In the genomic region with DNA sequence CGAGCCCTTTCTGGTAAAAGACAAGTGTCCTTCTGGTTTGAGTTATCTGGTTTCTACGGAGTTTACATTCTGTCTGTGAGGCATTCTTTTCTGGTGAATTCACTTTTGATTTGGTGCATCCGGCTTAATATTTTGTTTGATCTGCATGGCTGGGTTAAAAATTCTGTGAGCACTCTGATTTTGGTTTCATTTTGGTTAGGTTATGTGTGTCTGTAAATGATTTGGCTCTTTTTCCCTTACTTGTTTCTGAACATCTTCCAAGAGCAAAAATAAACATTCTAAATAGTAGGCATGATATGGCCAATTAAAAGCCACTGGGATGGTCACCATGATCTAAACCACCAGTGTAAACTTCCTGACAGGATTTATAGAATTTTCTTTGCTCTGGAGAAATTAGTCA, we compare ENCODE assay signal across 14 cellular contexts.
DNase-seq lines count a peak whose midpoint lies in the region; ATAC-seq, FAIRE-seq and TF ChIP-seq lines count a peak whose summit lies in the region.
"Had no signal": no experiment of that assay in that cellular context is flagged by ENCODE, and none has a peak within 500 bp of the region (broad histone marks: within the 10 kb centered on the region; RNA-seq: fewer than 3 reads in every experiment).

No MANE protein-coding gene starts in this region.

- POLR2A ChIA-PET in A549 (lab: Yijun Ruan, JAX) = no interaction called here

- peak overlapping the region; percentile 21 to 63; a peak in 5 of 6 replicates for H3K27ac ChIP-seq in A549
- H3K27ac ChIP-seq in VCaP = peak overlapping the region; percentile 62
- H3K27ac ChIP-seq in hepatocyte = peak overlapping the region; percentile 2
- no peak overlapping the region for H3K27ac ChIP-seq in gastroesophageal sphincter
- H3K27ac ChIP-seq: C4-2B had no signal

- no peaks in the 10 kb centered on the region for H3K79me2 ChIP-seq in hepatocyte

- 1% methylated on average over 3 of the region's 3 CpGs for WGBS in A549 (ENCODE audit: missing lambda C conversion rate)
- WGBS in hepatocyte (ENCODE audit: low lambda C conversion rate, missing lambda C conversion rate) = 69% methylated on average over 3 of the region's 3 CpGs
- 14 to 42% methylated on average over 3 of the region's 3 CpGs for WGBS in gastroesophageal sphincter (ENCODE audit: low coverage in 1 of 2), 2 donors

- no peak; a peak in 1 of 6 replicates for ATAC-seq in A549
- peak; percentile 69 for ATAC-seq in GM19035 (IDR thresholded peaks at IDR 0.05; ENCODE audit: unreplicated experiment)
- no peak for ATAC-seq in gastroesophageal sphincter
- ATAC-seq: activated CD8-positive, alpha-beta T cell treated with anti-CD3 and anti-CD28 coated beads, Interleukin-2, amount 10 ng/mL, durations not matched to agents 7 days and 5 days; naive thymus-derived CD8-positive, alpha-beta T cell; T-cell had no signal

- TF ChIP-seq RAD21 in A549 (conservative IDR thresholded peaks at IDR 0.05 in 1 of 2, IDR thresholded peaks at IDR 0.05 in 1 of 2) = no peak

- TF ChIP-seq EP300 in A549 (IDR thresholded peaks at IDR 0.05) = no peak
- TF ChIP-seq EP300 in gastroesophageal sphincter (IDR thresholded peaks at IDR 0.05) = no peak

- FAIRE-seq in A549 (lab: Jason Lieb, UNC) = no peak

- CTCF ChIA-PET in A549 (lab: Yijun Ruan, JAX) = interaction anchor here (0.9 kb wide), 1 partner anchor 17 kb away, joined by 3 read pairs; no protein-coding TSS in a partner anchor

- H3K4me3 ChIP-seq in A549 (no peak overlapping the region), hepatocyte (no peak overlapping the region), gastroesophageal sphincter (peak overlapping the region in 1 of 2 donors; percentile 12)

- peak overlapping the region; percentile 6 for H2AFZ ChIP-seq in hepatocyte

- DNase-seq in A549 (ENCODE audit: low read depth in 1 of 2, low spot score in 1 of 2) (no peak), hepatocyte (ENCODE audit: low spot score) (no peak), amygdala (lab: John Stamatoyannopoulos, UW) (no peak), NCI-H524 (lab: John Stamatoyannopoulos, UW) (no peak)
- DNase-seq in stimulated activated CD4-positive, alpha-beta T cell treated with anti-CD3 and anti-CD28 coated beads, Interleukin-4, amount 100 ng/mL, for 1 hour = no peak
- DNase-seq: activated CD8-positive, alpha-beta T cell treated with anti-CD3 and anti-CD28 coated beads, Interleukin-2, amount 10 ng/mL, durations not matched to agents 7 days and 5 days; effector CD4-positive, alpha-beta T cell; naive thymus-derived CD8-positive, alpha-beta T cell; stimulated activated CD8-positive, alpha-beta memory T cell treated with anti-CD3 and anti-CD28 coated beads, Interleukin-4, amount 100 ng/mL, for 48 hours; T-cell had no signal

- H4K20me1 ChIP-seq in hepatocyte (ENCODE audit: insufficient read depth, poor library complexity, severe bottlenecking) = no peaks in the 10 kb centered on the region

- H3K4me2 ChIP-seq in A549 = peak overlapping the region; percentile 78
- H3K4me2 ChIP-seq in hepatocyte = peak overlapping the region; percentile 56

- TF ChIP-seq CTCF in A549 (IDR thresholded peaks at IDR 0.05) (no peak), VCaP (conservative IDR thresholded peaks at IDR 0.05) (no peak), hepatocyte (IDR thresholded peaks at IDR 0.05; ENCODE audit: poor library complexity) (no peak), gastroesophageal sphincter (IDR thresholded peaks at IDR 0.05) (no peak)

- no peaks in the 10 kb centered on the region for H3K27me3 ChIP-seq in hepatocyte
- H3K27me3 ChIP-seq in gastroesophageal sphincter = no peaks in the 10 kb centered on the region

- H3K36me3 ChIP-seq in hepatocyte (replicated peaks; ENCODE audit: insufficient read depth, low read depth) (no peaks in the 10 kb centered on the region), gastroesophageal sphincter (no peaks in the 10 kb centered on the region)

- TF ChIP-seq POLR2A in A549 (IDR thresholded peaks at IDR 0.05; ENCODE audit: low read length) (no peak), gastroesophageal sphincter (IDR thresholded peaks at IDR 0.05) (no peak)

- H3K4me1 ChIP-seq in A549 = peaks cover 16% of the 10 kb centered on the region; the same call in 1 of the 3 replicates
- H3K4me1 ChIP-seq in hepatocyte (ENCODE audit: insufficient read depth) = no peaks in the 10 kb centered on the region
- peaks cover 0 to 13% (median 0%) of the 10 kb centered on the region in 3 donors for H3K4me1 ChIP-seq in gastroesophageal sphincter

- no peaks in the 10 kb centered on the region for H3K9me2 ChIP-seq in hepatocyte (replicated peaks; ENCODE audit: insufficient read depth)

- H3K9me3 ChIP-seq in A549 (no peaks in the 10 kb centered on the region), hepatocyte (ENCODE audit: low read depth) (no peaks in the 10 kb centered on the region), gastroesophageal sphincter (no peaks in the 10 kb centered on the region)

TF ChIP-seq in A549, 52 proteins besides CTCF, POLR2A, EP300 and RAD21 (continues in another document):
- TF ChIP-seq KDM1A (IDR thresholded peaks at IDR 0.05; ENCODE audit: low read depth) (no peak), TP53 (CRISPR knock-in tag; IDR thresholded peaks at IDR 0.05) (no peak), HEYL (CRISPR knock-in tag; IDR thresholded peaks at IDR 0.05) (no peak), EHMT2 (IDR thresholded peaks at IDR 0.05; ENCODE audit: low read depth) (no peak), CBX2 (IDR thresholded peaks at IDR 0.05; ENCODE audit: borderline replicate concordance, low read depth) (no peak), EHF (CRISPR knock-in tag; IDR thresholded peaks at IDR 0.05) (no peak), MYC (IDR thresholded peaks at IDR 0.05; ENCODE audit: borderline replicate concordance, low read length) (no peak), ESRRA (IDR thresholded peaks at IDR 0.05; ENCODE audit: borderline replicate concordance, low read length) (no peak), POLR2AphosphoS2 (conservative IDR thresholded peaks at IDR 0.05; ENCODE audit: low read length) (no peak), HOXB5 (CRISPR knock-in tag; IDR thresholded peaks at IDR 0.05) (no peak)
- TF ChIP-seq, protein P1, sequence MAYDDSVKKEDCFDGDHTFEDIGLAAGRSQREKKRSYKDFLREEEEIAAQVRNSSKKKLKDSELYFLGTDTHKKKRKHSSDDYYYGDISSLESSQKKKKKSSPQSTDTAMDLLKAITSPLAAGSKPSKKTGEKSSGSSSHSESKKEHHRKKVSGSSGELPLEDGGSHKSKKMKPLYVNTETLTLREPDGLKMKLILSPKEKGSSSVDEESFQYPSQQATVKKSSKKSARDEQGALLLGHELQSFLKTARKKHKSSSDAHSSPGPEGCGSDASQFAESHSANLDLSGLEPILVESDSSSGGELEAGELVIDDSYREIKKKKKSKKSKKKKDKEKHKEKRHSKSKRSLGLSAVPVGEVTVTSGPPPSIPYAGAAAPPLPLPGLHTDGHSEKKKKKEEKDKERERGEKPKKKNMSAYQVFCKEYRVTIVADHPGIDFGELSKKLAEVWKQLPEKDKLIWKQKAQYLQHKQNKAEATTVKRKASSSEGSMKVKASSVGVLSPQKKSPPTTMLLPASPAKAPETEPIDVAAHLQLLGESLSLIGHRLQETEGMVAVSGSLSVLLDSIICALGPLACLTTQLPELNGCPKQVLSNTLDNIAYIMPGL (CRISPR knock-in tag; IDR thresholded peaks at IDR 0.05; ENCODE audit: borderline replicate concordance) = no peak
- TF ChIP-seq, protein P2, sequence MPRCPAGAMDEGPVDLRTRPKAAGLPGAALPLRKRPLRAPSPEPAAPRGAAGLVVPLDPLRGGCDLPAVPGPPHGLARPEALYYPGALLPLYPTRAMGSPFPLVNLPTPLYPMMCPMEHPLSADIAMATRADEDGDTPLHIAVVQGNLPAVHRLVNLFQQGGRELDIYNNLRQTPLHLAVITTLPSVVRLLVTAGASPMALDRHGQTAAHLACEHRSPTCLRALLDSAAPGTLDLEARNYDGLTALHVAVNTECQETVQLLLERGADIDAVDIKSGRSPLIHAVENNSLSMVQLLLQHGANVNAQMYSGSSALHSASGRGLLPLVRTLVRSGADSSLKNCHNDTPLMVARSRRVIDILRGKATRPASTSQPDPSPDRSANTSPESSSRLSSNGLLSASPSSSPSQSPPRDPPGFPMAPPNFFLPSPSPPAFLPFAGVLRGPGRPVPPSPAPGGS (IDR thresholded peaks at IDR 0.05) = no peak
- TF ChIP-seq, protein P3, sequence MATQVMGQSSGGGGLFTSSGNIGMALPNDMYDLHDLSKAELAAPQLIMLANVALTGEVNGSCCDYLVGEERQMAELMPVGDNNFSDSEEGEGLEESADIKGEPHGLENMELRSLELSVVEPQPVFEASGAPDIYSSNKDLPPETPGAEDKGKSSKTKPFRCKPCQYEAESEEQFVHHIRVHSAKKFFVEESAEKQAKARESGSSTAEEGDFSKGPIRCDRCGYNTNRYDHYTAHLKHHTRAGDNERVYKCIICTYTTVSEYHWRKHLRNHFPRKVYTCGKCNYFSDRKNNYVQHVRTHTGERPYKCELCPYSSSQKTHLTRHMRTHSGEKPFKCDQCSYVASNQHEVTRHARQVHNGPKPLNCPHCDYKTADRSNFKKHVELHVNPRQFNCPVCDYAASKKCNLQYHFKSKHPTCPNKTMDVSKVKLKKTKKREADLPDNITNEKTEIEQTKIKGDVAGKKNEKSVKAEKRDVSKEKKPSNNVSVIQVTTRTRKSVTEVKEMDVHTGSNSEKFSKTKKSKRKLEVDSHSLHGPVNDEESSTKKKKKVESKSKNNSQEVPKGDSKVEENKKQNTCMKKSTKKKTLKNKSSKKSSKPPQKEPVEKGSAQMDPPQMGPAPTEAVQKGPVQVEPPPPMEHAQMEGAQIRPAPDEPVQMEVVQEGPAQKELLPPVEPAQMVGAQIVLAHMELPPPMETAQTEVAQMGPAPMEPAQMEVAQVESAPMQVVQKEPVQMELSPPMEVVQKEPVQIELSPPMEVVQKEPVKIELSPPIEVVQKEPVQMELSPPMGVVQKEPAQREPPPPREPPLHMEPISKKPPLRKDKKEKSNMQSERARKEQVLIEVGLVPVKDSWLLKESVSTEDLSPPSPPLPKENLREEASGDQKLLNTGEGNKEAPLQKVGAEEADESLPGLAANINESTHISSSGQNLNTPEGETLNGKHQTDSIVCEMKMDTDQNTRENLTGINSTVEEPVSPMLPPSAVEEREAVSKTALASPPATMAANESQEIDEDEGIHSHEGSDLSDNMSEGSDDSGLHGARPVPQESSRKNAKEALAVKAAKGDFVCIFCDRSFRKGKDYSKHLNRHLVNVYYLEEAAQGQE (IDR thresholded peaks at IDR 0.05) = no peak
- TF ChIP-seq, protein P4, sequence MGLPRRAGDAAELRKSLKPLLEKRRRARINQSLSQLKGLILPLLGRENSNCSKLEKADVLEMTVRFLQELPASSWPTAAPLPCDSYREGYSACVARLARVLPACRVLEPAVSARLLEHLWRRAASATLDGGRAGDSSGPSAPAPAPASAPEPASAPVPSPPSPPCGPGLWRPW (IDR thresholded peaks at IDR 0.05) = no peak

Comparison
In these comparisons a context has a peak if more than half of its experiments do, and no peak if none do; other contexts are left out.
1. H3K27ac ChIP-seq: peak in A549 (2 of 2), VCaP (single experiment) and hepatocyte (single experiment); none in gastroesophageal sphincter (0 of 4).